In the genomic region with DNA sequence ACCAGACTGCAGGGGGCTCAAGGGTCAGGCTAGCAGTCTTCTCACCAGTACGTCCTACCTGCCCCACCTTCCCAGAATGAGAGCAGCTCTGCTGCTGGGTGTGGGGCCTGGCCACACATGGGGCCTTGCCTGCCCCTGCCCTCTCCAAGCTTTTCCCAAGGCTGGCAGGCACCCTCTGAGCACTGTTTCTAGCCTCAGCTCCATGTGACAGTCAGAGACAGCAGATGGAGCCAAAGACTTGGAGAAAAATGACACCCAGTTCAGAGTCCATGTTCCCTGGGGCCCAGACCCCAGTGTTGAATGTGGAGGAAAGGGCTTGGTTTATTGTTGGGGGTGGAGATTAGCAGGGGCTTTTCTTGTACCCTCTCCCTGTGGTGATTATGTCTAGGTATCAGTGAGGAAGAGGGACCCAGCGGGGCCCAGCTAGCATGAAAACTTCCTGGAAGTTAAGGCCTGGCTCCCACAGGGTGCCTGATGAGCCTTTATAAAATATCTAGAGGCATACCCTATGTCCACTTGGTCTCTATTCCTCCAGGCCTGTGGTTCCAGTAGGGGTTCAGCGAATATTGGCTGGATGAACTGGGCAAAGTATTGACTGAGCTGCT, we compare ENCODE assay signal across 14 cellular contexts.
DNase-seq lines count a peak whose midpoint lies in the region; ATAC-seq, FAIRE-seq and TF ChIP-seq lines count a peak whose summit lies in the region.
"Had no signal": no experiment of that assay in that cellular context is flagged by ENCODE, and none has a peak within 500 bp of the region (broad histone marks: within the 10 kb centered on the region; RNA-seq: fewer than 3 reads in every experiment).

No MANE protein-coding gene starts in this region.

- TF ChIP-seq EP300 in HepG2 (IDR thresholded peaks at IDR 0.05; ENCODE audit: low read depth in 2 of 2, low read length in 2 of 2) (no peak), HepG2 (CRISPR knock-in tag; IDR thresholded peaks at IDR 0.05; ENCODE audit: borderline replicate concordance) (no peak)

- WGBS in HepG2 (ENCODE audit: low lambda C conversion rate) = 100% methylated on average over 2 of the region's 3 CpGs

- no peak overlapping the region for H3K27ac ChIP-seq in HEK293 (ENCODE audit: extremely low read depth, low read depth, low read length)
- no peak overlapping the region for H3K27ac ChIP-seq in HepG2 (ENCODE audit: extremely low read length, insufficient read depth, low read length)
- H3K27ac ChIP-seq in substantia nigra (ENCODE audit: low read depth, low read length, poor library complexity, severe bottlenecking) = no peak overlapping the region

- no TSS peak for BruUV-seq in HepG2 (replicated peaks; lab: Mats Ljungman, UMichigan)

- no peaks in the 10 kb centered on the region for H3K9me3 Mint-ChIP-seq in activated CD4-positive, alpha-beta memory T cell treated with anti-CD3 and anti-CD28 coated beads for 36 hours
- H3K9me3 Mint-ChIP-seq: activated T-helper 1 cell treated with anti-CD3 and anti-CD28 coated beads, Interleukin-12 subunit alpha, Interleukin-12 subunit beta, Interleukin-2, Interleukin-4 antibody, amounts not matched to agents 30 ng/mL and 10 ng/mL and 1 ng/mL, durations not matched to agents 14 hours and 24 hours and 36 hours; dendritic cell treated with granulocyte-macrophage colony-stimulating factor and Interleukin-4, amounts not matched to agents 40 ng/mL and 50 ng/mL, for 4 days; stimulated activated naive CD8-positive, alpha-beta T cell treated with anti-CD3 and anti-CD28 coated beads, Interleukin-15, amount 100 ng/mL, for 72 hours had no signal

- peaks cover 6% of the 10 kb centered on the region for H3K4me1 Mint-ChIP-seq in activated CD4-positive, alpha-beta memory T cell treated with anti-CD3 and anti-CD28 coated beads for 36 hours (ENCODE audit: low read depth)

- TF ChIP-seq CTCF in HEK293 (tag by site-specific recombination; IDR thresholded peaks at IDR 0.05) (peak; percentile 27; the same call in 1 of the 2 replicates), HepG2 (CRISPR knock-in tag; IDR thresholded peaks at IDR 0.05) (peak; percentile 93)

- H3K4me3 Mint-ChIP-seq in activated CD4-positive, alpha-beta memory T cell treated with anti-CD3 and anti-CD28 coated beads for 36 hours = no peak overlapping the region
- H3K4me3 Mint-ChIP-seq: activated T-helper 1 cell treated with anti-CD3 and anti-CD28 coated beads, Interleukin-12 subunit alpha, Interleukin-12 subunit beta, Interleukin-2, Interleukin-4 antibody, amounts not matched to agents 30 ng/mL and 10 ng/mL and 1 ng/mL, durations not matched to agents 14 hours and 24 hours and 36 hours; dendritic cell treated with granulocyte-macrophage colony-stimulating factor and Interleukin-4, amounts not matched to agents 40 ng/mL and 50 ng/mL, for 4 days; stimulated activated naive CD8-positive, alpha-beta T cell treated with anti-CD3 and anti-CD28 coated beads, Interleukin-15, amount 100 ng/mL, for 72 hours; T-helper 17 cell had no signal

- no peaks in the 10 kb centered on the region for H3K36me3 ChIP-seq in HEK293 (ENCODE audit: control insufficient read depth in 2 of 2, insufficient read depth in 1 of 2, low read length in 2 of 2)
- H3K36me3 ChIP-seq in HepG2 (replicated peaks in 1 of 2; ENCODE audit: control insufficient read depth in 1 of 2, insufficient read depth in 2 of 2, low read length in 2 of 2) = peaks cover 5% of the 10 kb centered on the region in 2 experiments; a peak in 4 of 5 replicates

- H3K4me1 ChIP-seq in HEK293 (ENCODE audit: control insufficient read depth, insufficient read depth, low read length) (no peaks in the 10 kb centered on the region), HepG2 (ENCODE audit: insufficient read depth, low read length) (peaks cover 13% of the 10 kb centered on the region)

- DNase-seq in COR-L47 (lab: John Stamatoyannopoulos, UW) = peak; percentile 42
- peak; percentile 60 for DNase-seq in HepG2 (ENCODE audit: low spot score)
- no peak for DNase-seq in activated CD4-positive, alpha-beta memory T cell treated with anti-CD3 and anti-CD28 coated beads for 36 hours
- no peak for DNase-seq in KBM-7
- DNase-seq in substantia nigra (lab: John Stamatoyannopoulos, UW) = no peak
- DNase-seq: glutamatergic neuron, H7, T-helper 17 cell had no signal

- H3K27ac Mint-ChIP-seq in activated CD4-positive, alpha-beta memory T cell treated with anti-CD3 and anti-CD28 coated beads for 36 hours = no peak overlapping the region
- H3K27ac Mint-ChIP-seq: activated T-helper 1 cell treated with anti-CD3 and anti-CD28 coated beads, Interleukin-12 subunit alpha, Interleukin-12 subunit beta, Interleukin-2, Interleukin-4 antibody, amounts not matched to agents 30 ng/mL and 10 ng/mL and 1 ng/mL, durations not matched to agents 14 hours and 24 hours and 36 hours; dendritic cell treated with granulocyte-macrophage colony-stimulating factor and Interleukin-4, amounts not matched to agents 40 ng/mL and 50 ng/mL, for 4 days; stimulated activated naive CD8-positive, alpha-beta T cell treated with anti-CD3 and anti-CD28 coated beads, Interleukin-15, amount 100 ng/mL, for 72 hours; T-helper 17 cell had no signal

- TF ChIP-seq POLR2A in HepG2 (IDR thresholded peaks at IDR 0.05; ENCODE audit: insufficient read depth in 1 of 2, low read depth in 2 of 2, low read length in 2 of 2) = no peak

- H3K9me3 ChIP-seq in HEK293 (ENCODE audit: control insufficient read depth, insufficient read depth, low read depth, low read length) (no peaks in the 10 kb centered on the region), HepG2 (ENCODE audit: low read length) (no peaks in the 10 kb centered on the region)

- H3K9ac ChIP-seq in HepG2 (ENCODE audit: insufficient read depth, low read depth, low read length) = 0 out of 2 replicates have a peak overlapping the region, but pooled peaks have one; percentile 17

- no peaks in the 10 kb centered on the region for H4K20me1 ChIP-seq in HepG2 (ENCODE audit: insufficient read depth, low read length)

- H3K79me2 ChIP-seq in HepG2 (ENCODE audit: insufficient read depth, low read length) = no peaks in the 10 kb centered on the region

- H3K36me3 Mint-ChIP-seq in activated CD4-positive, alpha-beta memory T cell treated with anti-CD3 and anti-CD28 coated beads for 36 hours = peaks cover 13% of the 10 kb centered on the region

- CTCF ChIA-PET in HEK293 (lab: Yijun Ruan, JAX) (interaction anchor here (0.6 to 2.0 kb wide), 4 partner anchors 15 to 224 kb away, joined by 3 to 7 read pairs (median 4); no protein-coding TSS in a partner anchor), HepG2 (lab: Yijun Ruan, JAX; ENCODE audit: low intra/inter-chr PET ratio, low total read pairs) (interaction anchor here (1.1 kb wide), 1 partner anchor 136 kb away, joined by 3 read pairs; no protein-coding TSS in a partner anchor)
- CTCF ChIA-PET in activated CD4-positive, alpha-beta memory T cell treated with anti-CD3 and anti-CD28 coated beads for 36 hours (lab: Charles Lee) = interaction anchor here (1.0 kb wide), 1 partner anchor 10 kb away, joined by 6 read pairs; no protein-coding TSS in a partner anchor

- in situ Hi-C loops in HepG2 (cut with HindIII; ENCODE audit: extremely low pct_ligation_motif_present, low pct_unique_long_range_greater_than_20kb) = loop anchor here (5.0 kb wide), 1 partner anchor 180 kb away; no protein-coding TSS in a partner anchor
- in situ Hi-C loops in KBM-7 (cut with MboI; ENCODE audit: low pct_unique_long_range_greater_than_20kb, low sequenced_read_pairs) = no loop called here

- POLR2A ChIA-PET in HEK293 (lab: Yijun Ruan, JAX) (no interaction called here), HepG2 (lab: Yijun Ruan, JAX) (no interaction called here)
- POLR2A ChIA-PET in activated CD4-positive, alpha-beta memory T cell treated with anti-CD3 and anti-CD28 coated beads for 36 hours (lab: Charles Lee) = no interaction called here

- ATAC-seq in SK-N-SH treated with all-trans-retinoic acid at 6 μM for 48 hours = peak; percentile 56; the same call in 2 of the 3 replicates
- ATAC-seq in HepG2 = peak; percentile 97
- ATAC-seq in HG03521 (IDR thresholded peaks at IDR 0.05; ENCODE audit: unreplicated experiment) = no peak
- ATAC-seq: stimulated activated naive CD8-positive, alpha-beta T cell treated with anti-CD3 and anti-CD28 coated beads, Interleukin-15, amount 100 ng/mL, for 72 hours; T-helper 17 cell had no signal

- H3K4me3 ChIP-seq in HEK293 (ENCODE audit: low read depth, low read length) (no peak overlapping the region), HepG2 (replicated peaks in 1 of 3; ENCODE audit: insufficient read depth in 1 of 3, low read depth in 2 of 3, low read length in 3 of 3) (no peak overlapping the region)

- intact Hi-C loops in HepG2 (cut with micrococcal nuclease; ENCODE audit: unreplicated experiment) = no loop called here
- intact Hi-C loops in activated CD4-positive, alpha-beta memory T cell treated with anti-CD3 and anti-CD28 coated beads for 36 hours (cut with micrococcal nuclease) = no loop called here

- TF ChIP-seq RAD21 in HepG2 (CRISPR knock-in tag; IDR thresholded peaks at IDR 0.05) = peak; percentile 77

- H3K4me2 ChIP-seq in HepG2 (ENCODE audit: low read depth, low read length) = 0 out of 2 replicates have a peak overlapping the region, but pooled peaks have one; percentile 19

- FAIRE-seq in HepG2 (lab: Jason Lieb, UNC) = peak; percentile 75

- no peaks in the 10 kb centered on the region for H3K27me3 ChIP-seq in HepG2 (ENCODE audit: control insufficient read depth in 1 of 2, insufficient read depth in 2 of 2, low read length in 2 of 2)

- H3K27me3 Mint-ChIP-seq in activated CD4-positive, alpha-beta memory T cell treated with anti-CD3 and anti-CD28 coated beads for 36 hours = no peaks in the 10 kb centered on the region
- H3K27me3 Mint-ChIP-seq: dendritic cell treated with granulocyte-macrophage colony-stimulating factor and Interleukin-4, amounts not matched to agents 40 ng/mL and 50 ng/mL, for 4 days; stimulated activated naive CD8-positive, alpha-beta T cell treated with anti-CD3 and anti-CD28 coated beads, Interleukin-15, amount 100 ng/mL, for 72 hours; T-helper 17 cell had no signal

- H2AFZ ChIP-seq in HepG2 (ENCODE audit: low read length) = no peak overlapping the region

TF ChIP-seq in HEK293, 187 proteins besides CTCF, POLR2A, EP300 and RAD21 (continues in another document):
- TF ChIP-seq ZFP69B (tag by site-specific recombination; IDR thresholded peaks at IDR 0.05) = no peak
- TF ChIP-seq ZNF654 (tag by site-specific recombination; IDR thresholded peaks at IDR 0.05; ENCODE audit: low read depth) = peak; percentile 15; the same call in 1 of the 2 replicates
- TF ChIP-seq YY1 (tag by site-specific recombination; IDR thresholded peaks at IDR 0.05) = no peak

TF ChIP-seq in SK-N-SH treated with all-trans-retinoic acid at 6 μM for 48 hours, 23 proteins besides CTCF, POLR2A, EP300 and RAD21 (continues in another document):
- TF ChIP-seq ZNF565 (CRISPR knock-in tag; conservative IDR thresholded peaks at IDR 0.05; ENCODE audit: low read depth) (no peak), ESRRG (CRISPR knock-in tag; IDR thresholded peaks at IDR 0.05) (no peak), TOX (CRISPR knock-in tag; IDR thresholded peaks at IDR 0.05; ENCODE audit: borderline replicate concordance) (no peak)

Comparison
In these comparisons a context has a peak if more than half of its experiments do, and no peak if none do; other contexts are left out.
1. DNase-seq: peak in COR-L47 (single experiment) and HepG2 (single experiment); none in activated CD4-positive, alpha-beta memory T cell treated with anti-CD3 and anti-CD28 coated beads for 36 hours (single experiment), KBM-7 (single experiment) and substantia nigra (0 of 49).